ENCODE assay signal across 8 cellular contexts in the genomic region with DNA sequence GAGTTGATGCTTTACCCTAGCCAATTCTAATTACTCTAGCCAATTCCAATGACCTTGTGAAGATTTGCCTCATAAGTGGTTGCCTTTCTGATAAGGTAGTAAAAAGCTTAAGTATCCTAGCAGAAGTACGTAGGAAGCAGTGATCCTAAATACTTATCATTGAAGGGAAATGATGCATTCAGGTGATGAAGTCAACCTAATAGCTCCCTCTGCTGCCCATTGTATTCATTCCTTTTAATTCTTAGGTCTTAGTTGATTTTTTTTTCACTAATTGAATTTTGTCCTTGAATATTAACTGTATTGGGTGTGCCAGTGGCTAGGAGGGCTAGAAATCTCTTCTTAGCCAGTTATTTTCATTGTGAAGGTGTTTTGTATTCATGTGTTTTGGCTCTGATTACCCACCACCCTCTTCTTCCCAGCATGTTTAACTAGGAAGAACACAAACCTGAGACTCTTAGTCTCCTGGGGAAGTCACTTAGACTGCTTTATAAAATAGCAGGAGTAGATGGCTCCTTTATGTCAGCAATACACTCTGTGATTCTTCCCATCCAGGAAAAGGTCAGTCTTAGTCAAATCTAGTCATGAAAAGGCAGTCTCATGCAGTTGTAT. TPM values are rescaled to one million over a fixed set of nuclear protein-coding genes. Genes with fewer than 3 reads are reported as not detected.
DNase-seq lines count a peak whose midpoint lies in the region; ATAC-seq and TF ChIP-seq lines count a peak whose summit lies in the region.

No MANE protein-coding gene starts in this region.

- H3K36me3 ChIP-seq in osteoblast (ENCODE audit: insufficient read depth, low read length) = peaks cover 8% of the 10 kb centered on the region

- no peaks in the 10 kb centered on the region for H4K20me1 ChIP-seq in osteoblast (ENCODE audit: insufficient read depth, low read length)

- H3K4me3 ChIP-seq in AG09309 (ENCODE audit: control insufficient read depth, low read depth, low read length) (no peak overlapping the region), cardiac fibroblast (replicated peaks in 1 of 2; ENCODE audit: low read depth in 2 of 2, low read length in 2 of 2) (no peak overlapping the region), osteoblast (ENCODE audit: insufficient read depth, low read length) (no peak overlapping the region)

- H3K4me1 ChIP-seq in osteoblast (ENCODE audit: insufficient read depth, low read length) = no peaks in the 10 kb centered on the region

- ATAC-seq in HG03442 (IDR thresholded peaks at IDR 0.05; ENCODE audit: unreplicated experiment) = no peak
- no peak for ATAC-seq in HG02885 (IDR thresholded peaks at IDR 0.05; ENCODE audit: poor library complexity, unreplicated experiment)
- ATAC-seq in GM18520 (IDR thresholded peaks at IDR 0.05; ENCODE audit: unreplicated experiment) = no peak

- H3K27ac ChIP-seq in osteoblast (ENCODE audit: low read depth, low read length) = no peak overlapping the region

- DNase-seq in AG09309 (ENCODE audit: low read depth) (no peak), GM13976 (ENCODE audit: low spot score) (no peak), NCI-H446 treated with DMSO at 0.1 percent for 48 hours (lab: John Stamatoyannopoulos, UW) (peak; percentile 11), cardiac fibroblast (ENCODE audit: low read depth in 2 of 2) (peak; percentile 68 to 73), osteoblast (ENCODE audit: insufficient read length, low spot score, missing footprints) (no peak)

- in situ Hi-C loops in GM13976 (cut with MboI; ENCODE audit: low sequenced_read_pairs, unreplicated experiment) = no loop called here

- no peak overlapping the region for H2AFZ ChIP-seq in osteoblast (ENCODE audit: low read length)

- no peak overlapping the region for H3K4me2 ChIP-seq in osteoblast (ENCODE audit: insufficient read depth, low read length)

- TF ChIP-seq CTCF in AG09309 (IDR thresholded peaks at IDR 0.05; ENCODE audit: control insufficient read depth, insufficient read depth, low read depth, low read length, missing control alignments) (peak; percentile 43), GM13976 (IDR thresholded peaks at IDR 0.05; ENCODE audit: borderline replicate concordance, control extremely low read depth, extremely low read depth, insufficient read depth, missing control alignments) (peak; percentile 43), cardiac fibroblast (IDR thresholded peaks at IDR 0.05; ENCODE audit: low read depth, low read length) (peak; percentile 44), osteoblast (IDR thresholded peaks at IDR 0.05; ENCODE audit: extremely low read depth, low read depth, low read length) (peak; percentile 54)

- no peaks in the 10 kb centered on the region for H3K27me3 ChIP-seq in osteoblast (ENCODE audit: insufficient read depth, low read length)

- H3K79me2 ChIP-seq in osteoblast (ENCODE audit: insufficient read depth, low read length) = no peaks in the 10 kb centered on the region

- no peaks in the 10 kb centered on the region for H3K9me3 ChIP-seq in osteoblast (ENCODE audit: low read depth, low read length)

RNA-seq across cellular contexts. Expression of a gene that starts 46.3 kb away (rescaled TPM):
- total RNA-seq in osteoblast = 13.8 and 14.1 TPM in 2 replicates

RNA-seq across cellular contexts. Expression of a gene that starts 48.0 kb away (rescaled TPM):
- 40.9 and 44.2 TPM in 2 replicates for total RNA-seq in osteoblast

Comparison
In these comparisons a context has a peak if more than half of its experiments do, and no peak if none do; other contexts are left out.
1. DNase-seq: peak in NCI-H446 treated with DMSO at 0.1 percent for 48 hours (single experiment) and cardiac fibroblast (2 of 2); none in AG09309 (single experiment), GM13976 (single experiment) and osteoblast (single experiment).
2. Peak in every context shown above with its lines, with median percentiles within 50 percentile points of each other: CTCF ChIP-seq.